1 cellular context compared by ENCODE assay signal in the genomic region with DNA sequence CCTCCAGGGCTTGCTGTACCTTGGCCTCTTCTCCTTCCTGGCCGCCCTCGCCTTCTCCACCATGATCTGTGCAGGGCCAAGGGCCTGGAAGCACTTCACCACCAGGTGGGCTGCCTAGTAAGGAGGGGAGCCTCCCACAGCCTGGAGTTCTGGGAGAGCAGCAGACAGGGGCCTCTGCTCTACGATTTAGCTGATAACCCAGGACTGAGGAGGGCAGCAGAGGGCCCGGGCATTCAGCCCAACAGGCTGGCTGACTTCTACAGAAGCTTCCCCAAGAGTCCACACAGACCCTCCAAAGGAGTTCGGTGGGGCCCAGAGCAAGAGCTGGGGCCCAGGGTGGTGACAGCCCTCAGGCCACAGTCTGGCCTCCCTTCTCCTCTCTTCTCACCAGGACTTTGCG.
TF ChIP-seq lines count a peak whose summit lies in the region.

No MANE protein-coding gene starts in this region.

TF ChIP-seq in GM23338, 12 proteins besides CTCF, POLR2A, EP300 and RAD21 (continued from another document):
- TF ChIP-seq ZNF462 (CRISPR knock-in tag; IDR thresholded peaks at IDR 0.05), result no peak
- no peak for TF ChIP-seq STAT1 (IDR thresholded peaks at IDR 0.05; ENCODE audit: unreplicated experiment)
- no peak for TF ChIP-seq ZNF114 (CRISPR knock-in tag; IDR thresholded peaks at IDR 0.05)
- TF ChIP-seq ZNF331 (CRISPR knock-in tag; IDR thresholded peaks at IDR 0.05; ENCODE audit: low read depth), result no peak
- TF ChIP-seq CREB1 (CRISPR knock-in tag; IDR thresholded peaks at IDR 0.05; ENCODE audit: low read depth), result no peak
- TF ChIP-seq NANOG (IDR thresholded peaks at IDR 0.05; ENCODE audit: borderline replicate concordance), result no peak
- TF ChIP-seq, protein P1, sequence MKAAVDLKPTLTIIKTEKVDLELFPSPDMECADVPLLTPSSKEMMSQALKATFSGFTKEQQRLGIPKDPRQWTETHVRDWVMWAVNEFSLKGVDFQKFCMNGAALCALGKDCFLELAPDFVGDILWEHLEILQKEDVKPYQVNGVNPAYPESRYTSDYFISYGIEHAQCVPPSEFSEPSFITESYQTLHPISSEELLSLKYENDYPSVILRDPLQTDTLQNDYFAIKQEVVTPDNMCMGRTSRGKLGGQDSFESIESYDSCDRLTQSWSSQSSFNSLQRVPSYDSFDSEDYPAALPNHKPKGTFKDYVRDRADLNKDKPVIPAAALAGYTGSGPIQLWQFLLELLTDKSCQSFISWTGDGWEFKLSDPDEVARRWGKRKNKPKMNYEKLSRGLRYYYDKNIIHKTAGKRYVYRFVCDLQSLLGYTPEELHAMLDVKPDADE (IDR thresholded peaks at IDR 0.05), result no peak
- TF ChIP-seq EZH2 (IDR thresholded peaks at IDR 0.05; ENCODE audit: low read depth, unreplicated experiment), result no peak
- TF ChIP-seq, protein P2, sequence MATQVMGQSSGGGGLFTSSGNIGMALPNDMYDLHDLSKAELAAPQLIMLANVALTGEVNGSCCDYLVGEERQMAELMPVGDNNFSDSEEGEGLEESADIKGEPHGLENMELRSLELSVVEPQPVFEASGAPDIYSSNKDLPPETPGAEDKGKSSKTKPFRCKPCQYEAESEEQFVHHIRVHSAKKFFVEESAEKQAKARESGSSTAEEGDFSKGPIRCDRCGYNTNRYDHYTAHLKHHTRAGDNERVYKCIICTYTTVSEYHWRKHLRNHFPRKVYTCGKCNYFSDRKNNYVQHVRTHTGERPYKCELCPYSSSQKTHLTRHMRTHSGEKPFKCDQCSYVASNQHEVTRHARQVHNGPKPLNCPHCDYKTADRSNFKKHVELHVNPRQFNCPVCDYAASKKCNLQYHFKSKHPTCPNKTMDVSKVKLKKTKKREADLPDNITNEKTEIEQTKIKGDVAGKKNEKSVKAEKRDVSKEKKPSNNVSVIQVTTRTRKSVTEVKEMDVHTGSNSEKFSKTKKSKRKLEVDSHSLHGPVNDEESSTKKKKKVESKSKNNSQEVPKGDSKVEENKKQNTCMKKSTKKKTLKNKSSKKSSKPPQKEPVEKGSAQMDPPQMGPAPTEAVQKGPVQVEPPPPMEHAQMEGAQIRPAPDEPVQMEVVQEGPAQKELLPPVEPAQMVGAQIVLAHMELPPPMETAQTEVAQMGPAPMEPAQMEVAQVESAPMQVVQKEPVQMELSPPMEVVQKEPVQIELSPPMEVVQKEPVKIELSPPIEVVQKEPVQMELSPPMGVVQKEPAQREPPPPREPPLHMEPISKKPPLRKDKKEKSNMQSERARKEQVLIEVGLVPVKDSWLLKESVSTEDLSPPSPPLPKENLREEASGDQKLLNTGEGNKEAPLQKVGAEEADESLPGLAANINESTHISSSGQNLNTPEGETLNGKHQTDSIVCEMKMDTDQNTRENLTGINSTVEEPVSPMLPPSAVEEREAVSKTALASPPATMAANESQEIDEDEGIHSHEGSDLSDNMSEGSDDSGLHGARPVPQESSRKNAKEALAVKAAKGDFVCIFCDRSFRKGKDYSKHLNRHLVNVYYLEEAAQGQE (IDR thresholded peaks at IDR 0.05; ENCODE audit: unreplicated experiment), result no peak
- TF ChIP-seq POLR2AphosphoS5 (IDR thresholded peaks at IDR 0.05; ENCODE audit: low read depth), result no peak
- TF ChIP-seq JUNB (IDR thresholded peaks at IDR 0.05; ENCODE audit: unreplicated experiment), result no peak
